ENCODE assay signal across 9 cellular contexts in genomic region chr9:123335227-123335985, GRCh38. TPM values are rescaled to one million over a fixed set of nuclear protein-coding genes. Genes with fewer than 3 reads are reported as not detected.
DNase-seq lines count a peak whose midpoint lies in the region; ATAC-seq and TF ChIP-seq lines count a peak whose summit lies in the region.
"Had no signal": no experiment of that assay in that cellular context is flagged by ENCODE, and none has a peak within 500 bp of the region (broad histone marks: within the 10 kb centered on the region; RNA-seq: fewer than 3 reads in every experiment).

No MANE protein-coding gene starts in this region.

- peaks cover 27% of the 10 kb centered on the region for H3K4me1 Mint-ChIP-seq in CD14-positive monocyte

- no peaks in the 10 kb centered on the region for H3K9me3 ChIP-seq in adipocyte (ENCODE audit: control insufficient read depth, low read length)

- peaks cover 15% of the 10 kb centered on the region for H3K4me1 ChIP-seq in adipocyte (ENCODE audit: control insufficient read depth, insufficient read depth, low read length)

- peak overlapping the region; percentile 56 for H3K9ac ChIP-seq in adipocyte (ENCODE audit: low read length)

- peaks cover 0 to 2% of the 10 kb centered on the region in 2 donors for H3K36me3 Mint-ChIP-seq in CD14-positive monocyte

- peak; percentile 78 for DNase-seq in DMS79 (lab: John Stamatoyannopoulos, UW)
- no peak for DNase-seq in DMS79 treated with DMSO at 0.1 percent for 48 hours (lab: John Stamatoyannopoulos, UW)
- DNase-seq in adipocyte (ENCODE audit: low read depth), result peak; percentile 87
- peak; percentile 57 for DNase-seq in kidney epithelial cell (ENCODE audit: low read depth)
- peak; percentile 72 for DNase-seq in stromal cell of bone marrow (ENCODE audit: low read depth)
- DNase-seq in midbrain (lab: John Stamatoyannopoulos, UW), result no peak
- DNase-seq in CD14-positive monocyte (ENCODE audit: low spot score), result no peak
- DNase-seq: stimulated activated naive CD8-positive, alpha-beta T cell treated with anti-CD3 and anti-CD28 coated beads, Interleukin-15, Interleukin-2, amounts not matched to agents 100 U/mL and 50 U/mL, for 24 hours had no signal

- H3K36me3 ChIP-seq in adipocyte (ENCODE audit: control insufficient read depth, insufficient read depth, low read length, severe bottlenecking) (no peaks in the 10 kb centered on the region), kidney epithelial cell (ENCODE audit: control insufficient read depth, insufficient read depth, low read length) (no peaks in the 10 kb centered on the region)

- intact Hi-C loops in CD14-positive monocyte (cut with micrococcal nuclease), result no loop called here

- H3K9me3 Mint-ChIP-seq in CD14-positive monocyte, result peaks cover 0 to 2% (median 0%) of the 10 kb centered on the region in 7 donors

- TF ChIP-seq CTCF in kidney epithelial cell (IDR thresholded peaks at IDR 0.05; ENCODE audit: insufficient read depth, low read length, poor library complexity, severe bottlenecking) (no peak), CD14-positive monocyte (IDR thresholded peaks at IDR 0.05) (no peak)

- H3K4me3 ChIP-seq in adipocyte (ENCODE audit: low read length), result peak overlapping the region; percentile 48
- no peak overlapping the region for H3K4me3 ChIP-seq in kidney epithelial cell (ENCODE audit: low read depth, low read length)

- H3K27me3 Mint-ChIP-seq in CD14-positive monocyte (ENCODE audit: low read depth in 3 of 3), result peaks cover 13 to 21% (median 21%) of the 10 kb centered on the region in 3 donors

- no peak overlapping the region for H3K27ac Mint-ChIP-seq in CD14-positive monocyte

- no peak overlapping the region for H3K4me3 Mint-ChIP-seq in CD14-positive monocyte

- no peak for ATAC-seq in HG03039 (IDR thresholded peaks at IDR 0.05; ENCODE audit: unreplicated experiment)
- ATAC-seq: stimulated activated naive CD8-positive, alpha-beta T cell treated with anti-CD3 and anti-CD28 coated beads, Interleukin-15, Interleukin-2, amounts not matched to agents 100 U/mL and 50 U/mL, for 24 hours had no signal

- H3K27me3 ChIP-seq in adipocyte (replicated peaks; ENCODE audit: control insufficient read depth, insufficient read depth, low read length), result peaks cover 19% of the 10 kb centered on the region
- no peaks in the 10 kb centered on the region for H3K27me3 ChIP-seq in kidney epithelial cell (ENCODE audit: control insufficient read depth, insufficient read depth, low read length)

RNA-seq across cellular contexts. Expression of gene CRB2, which starts 20.6 kb away (rescaled TPM):
- total RNA-seq in kidney epithelial cell, result 1.3 and 1.6 TPM in 2 replicates
- not detected for polyA plus RNA-seq in CD14-positive monocyte

Comparison
In these comparisons a context has a peak if more than half of its experiments do, and no peak if none do; other contexts are left out.
1. DNase-seq: peak in DMS79 (single experiment), adipocyte (single experiment), kidney epithelial cell (single experiment) and stromal cell of bone marrow (single experiment); none in DMS79 treated with DMSO at 0.1 percent for 48 hours (single experiment), midbrain (single experiment) and CD14-positive monocyte (single experiment).